In the genomic region with DNA sequence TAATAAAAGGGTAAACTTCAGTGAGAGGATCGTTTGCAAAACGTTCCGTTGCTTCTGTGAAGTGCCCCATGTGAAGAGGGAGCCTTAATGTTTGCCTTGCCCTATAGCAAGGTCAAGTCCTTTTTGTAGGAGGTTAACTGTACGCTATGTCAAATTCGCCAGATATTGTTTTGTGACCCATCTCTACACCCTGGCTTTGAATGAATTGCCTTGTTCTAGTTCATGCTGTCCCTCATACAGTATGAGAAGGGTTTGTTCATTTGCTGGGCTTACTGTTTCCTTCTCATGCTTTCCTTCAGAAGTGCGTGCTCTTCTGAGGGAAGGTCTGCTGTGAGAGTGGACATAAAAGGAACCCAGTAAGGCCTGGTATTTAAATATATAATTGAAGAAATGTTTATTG, we compare ENCODE assay signal across 8 cellular contexts. TPM values are rescaled to one million over a fixed set of nuclear protein-coding genes. Genes with fewer than 3 reads are reported as not detected.
DNase-seq lines count a peak whose midpoint lies in the region; ATAC-seq and TF ChIP-seq lines count a peak whose summit lies in the region.

No MANE protein-coding gene starts in this region.

- H3K36me3 Mint-ChIP-seq in T-helper 17 cell (ENCODE audit: low read depth) = peaks cover 2% of the 10 kb centered on the region

- peaks cover 9% of the 10 kb centered on the region for H3K4me1 ChIP-seq in HAP-1

- peak overlapping the region; percentile 97 for H3K4me3 Mint-ChIP-seq in T-helper 17 cell

- no peak for TF ChIP-seq CTCF in foreskin fibroblast (IDR thresholded peaks at IDR 0.05; ENCODE audit: low read depth, low read length)

- no peak overlapping the region for H3K27ac Mint-ChIP-seq in T-helper 17 cell

- in situ Hi-C loops in HAP-1 (cut with MboI; ENCODE audit: low sequenced_read_pairs) = no loop called here

- no peaks in the 10 kb centered on the region for H3K27me3 Mint-ChIP-seq in T-helper 17 cell

- DNase-seq in HAP-1 (ENCODE audit: low spot score in 2 of 2) (no peak), T-helper 17 cell (no peak), foreskin fibroblast (no peak), skeletal muscle cell (ENCODE audit: low read depth) (no peak), SIG-M5 treated with dmso at 0.1 percent for 504 hours (lab: John Stamatoyannopoulos, UW; ENCODE audit: unreplicated experiment) (no peak), NCI-H1048 (lab: John Stamatoyannopoulos, UW) (no peak)

- H3K4me3 ChIP-seq in HAP-1 (peak overlapping the region; percentile 56), foreskin fibroblast (ENCODE audit: low read depth in 1 of 2, low read length in 2 of 2) (peak overlapping the region; percentile 78 to 86), skeletal muscle cell (ENCODE audit: low read depth, low read length) (peak overlapping the region; percentile 78)

- peaks cover 34% of the 10 kb centered on the region for H3K4me1 Mint-ChIP-seq in T-helper 17 cell

- H3K36me3 ChIP-seq in HAP-1 (replicated peaks) = no peaks in the 10 kb centered on the region

- H3K27me3 ChIP-seq in HAP-1 (ENCODE audit: low read depth) = no peaks in the 10 kb centered on the region

- ATAC-seq in T-helper 17 cell (no peak), GM18858 (IDR thresholded peaks at IDR 0.05; ENCODE audit: unreplicated experiment) (no peak), HG02610 (IDR thresholded peaks at IDR 0.05; ENCODE audit: unreplicated experiment) (no peak)

- H3K9me3 ChIP-seq in HAP-1 = no peaks in the 10 kb centered on the region
- no peaks in the 10 kb centered on the region for H3K9me3 ChIP-seq in T-helper 17 cell (ENCODE audit: control insufficient read depth, low read length, poor library complexity, severe bottlenecking)

RNA-seq across cellular contexts. Expression of a gene that starts 1.6 kb away (rescaled TPM):
- total RNA-seq in T-helper 17 cell = 10 to 100 TPM; 74.1 to 85.0 TPM

RNA-seq across cellular contexts. Expression of a gene that starts 23.1 kb away (rescaled TPM):
- 10 to 100 TPM; 11.0 to 11.8 TPM for total RNA-seq in T-helper 17 cell
